ENCODE assay signal across 22 cellular contexts in genomic region chr17:45789874-45790273, GRCh38. TPM values are rescaled to one million over a fixed set of nuclear protein-coding genes. Genes with fewer than 3 reads are reported as not detected.
"Had no signal": no experiment of that assay in that cellular context is flagged by ENCODE, and none has a peak within 500 bp of the region (broad histone marks: within the 10 kb centered on the region; RNA-seq: fewer than 3 reads in every experiment).

No MANE protein-coding gene starts in this region.

- H3K9me3 ChIP-seq: esophagus squamous epithelium, spleen, upper lobe of right lung had no signal

- H3K27ac ChIP-seq: esophagus squamous epithelium, parathyroid adenoma, spleen, upper lobe of right lung had no signal

- H3K27ac Mint-ChIP-seq: activated naive CD4-positive, alpha-beta T cell treated with anti-CD3 and anti-CD28 coated beads, Interleukin-2, amount 10 ng/mL, durations not matched to agents 7 days and 5 days; activated naive CD8-positive, alpha-beta T cell treated with anti-CD3 and anti-CD28 coated beads, Interleukin-2, amount 50 U/mL, for 24 hours; brain; effector memory CD8-positive, alpha-beta T cell; naive thymus-derived CD8-positive, alpha-beta T cell; stimulated activated memory B cell treated with anti-CD40 and anti-IgM and Interleukin-4, amounts not matched to agents 10 μg/mL and 1 μg/mL and 100 μg/mL, for 72 hours had no signal

- ATAC-seq: activated naive CD8-positive, alpha-beta T cell treated with anti-CD3 and anti-CD28 coated beads, Interleukin-2, amount 50 U/mL, for 24 hours; activated T-cell treated with anti-CD3 and anti-CD28 coated beads, Interleukin-2, amount 50 U/mL, for 4 hours; effector memory CD8-positive, alpha-beta T cell; naive thymus-derived CD8-positive, alpha-beta T cell; stimulated activated memory B cell treated with anti-CD40 and anti-IgM and Interleukin-4, amounts not matched to agents 10 μg/mL and 1 μg/mL and 100 μg/mL, for 72 hours; upper lobe of right lung had no signal

- H3K36me3 Mint-ChIP-seq: activated naive CD4-positive, alpha-beta T cell treated with anti-CD3 and anti-CD28 coated beads, Interleukin-2, amount 10 ng/mL, durations not matched to agents 7 days and 5 days; brain; naive thymus-derived CD8-positive, alpha-beta T cell; stimulated activated memory B cell treated with anti-CD40 and anti-IgM and Interleukin-4, amounts not matched to agents 10 μg/mL and 1 μg/mL and 100 μg/mL, for 72 hours had no signal

- H3K9me3 Mint-ChIP-seq: activated naive CD4-positive, alpha-beta T cell treated with anti-CD3 and anti-CD28 coated beads, Interleukin-2, amount 10 ng/mL, durations not matched to agents 7 days and 5 days; activated naive CD8-positive, alpha-beta T cell treated with anti-CD3 and anti-CD28 coated beads, Interleukin-2, amount 50 U/mL, for 24 hours; activated T-cell treated with anti-CD3 and anti-CD28 coated beads, Interleukin-2, amount 50 U/mL, for 4 hours; brain; effector memory CD8-positive, alpha-beta T cell; naive thymus-derived CD8-positive, alpha-beta T cell; stimulated activated memory B cell treated with anti-CD40 and anti-IgM and Interleukin-4, amounts not matched to agents 10 μg/mL and 1 μg/mL and 100 μg/mL, for 72 hours had no signal

- H3K4me1 Mint-ChIP-seq: activated naive CD8-positive, alpha-beta T cell treated with anti-CD3 and anti-CD28 coated beads, Interleukin-2, amount 50 U/mL, for 24 hours had no signal

- H3K4me3 Mint-ChIP-seq: activated naive CD4-positive, alpha-beta T cell treated with anti-CD3 and anti-CD28 coated beads, Interleukin-2, amount 10 ng/mL, durations not matched to agents 7 days and 5 days; activated naive CD8-positive, alpha-beta T cell treated with anti-CD3 and anti-CD28 coated beads, Interleukin-2, amount 50 U/mL, for 24 hours; activated T-cell treated with anti-CD3 and anti-CD28 coated beads, Interleukin-2, amount 50 U/mL, for 4 hours; brain; effector memory CD8-positive, alpha-beta T cell; naive thymus-derived CD8-positive, alpha-beta T cell; stimulated activated memory B cell treated with anti-CD40 and anti-IgM and Interleukin-4, amounts not matched to agents 10 μg/mL and 1 μg/mL and 100 μg/mL, for 72 hours had no signal

- H3K36me3 ChIP-seq: esophagus squamous epithelium, spleen, upper lobe of right lung had no signal

- DNase-seq: activated CD4-positive, alpha-beta T cell treated with anti-CD3 and anti-CD28 coated beads, Interleukin-2, amount 50 U/mL, for 1 hour; activated CD4-positive, CD25-positive, alpha-beta regulatory T cell treated with anti-CD3 and anti-CD28 coated beads, Interleukin-2, amount 50 U/mL, for 72 hours; activated CD8-positive, alpha-beta memory T cell treated with anti-CD3 and anti-CD28 coated beads, Interleukin-2, amount 50 U/mL, for 4 hours; activated effector memory CD4-positive, alpha-beta T cell treated with Interleukin-2 at 50 U/mL for 16 hours; activated naive CD4-positive, alpha-beta T cell treated with anti-CD3 and anti-CD28 coated beads, Interleukin-2, amount 10 ng/mL, durations not matched to agents 7 days and 5 days; activated naive CD8-positive, alpha-beta T cell treated with anti-CD3 and anti-CD28 coated beads, Interleukin-2, amount 50 U/mL, for 24 hours; activated T-cell treated with anti-CD3 and anti-CD28 coated beads, Interleukin-2, amount 50 U/mL, for 4 hours; anterior cingulate cortex; caudate nucleus; effector memory CD8-positive, alpha-beta T cell; esophagus squamous epithelium; mesenchymal stem cell; naive thymus-derived CD8-positive, alpha-beta T cell; spleen; stimulated activated CD4-positive, alpha-beta T cell treated with anti-CD3 and anti-CD28 coated beads, Interleukin-4, amount 100 ng/mL, for 4 hours; upper lobe of right lung had no signal

- H3K4me3 ChIP-seq: esophagus squamous epithelium, spleen, upper lobe of right lung had no signal

RNA-seq across cellular contexts. Expression of gene CRHR1, which starts 5.8 kb away (rescaled TPM):
- total RNA-seq: activated T-cell treated with anti-CD3 and anti-CD28 coated beads, Interleukin-2, amount 50 U/mL, for 4 hours; dermis microvascular lymphatic vessel endothelial cell; esophagus squamous epithelium; liver; mucosa of gallbladder; naive thymus-derived CD8-positive, alpha-beta T cell; spleen; upper lobe of right lung had no signal

RNA-seq across cellular contexts. Expression of gene SPPL2C, which starts 54.8 kb away (rescaled TPM):
- total RNA-seq: activated T-cell treated with anti-CD3 and anti-CD28 coated beads, Interleukin-2, amount 50 U/mL, for 4 hours; dermis microvascular lymphatic vessel endothelial cell; esophagus squamous epithelium; liver; mucosa of gallbladder; naive thymus-derived CD8-positive, alpha-beta T cell; spleen; upper lobe of right lung had no signal
